Comparison of ENCODE assay signal across 8 cellular contexts in genomic region chr17:30476726-30477082, GRCh38. TPM values are rescaled to one million over a fixed set of nuclear protein-coding genes. Genes with fewer than 3 reads are reported as not detected.
DNase-seq lines count a peak whose midpoint lies in the region; ATAC-seq and TF ChIP-seq lines count a peak whose summit lies in the region.

No MANE protein-coding gene starts in this region.

- H3K4me1 ChIP-seq in mesodermal cell (ENCODE audit: control insufficient read depth, insufficient read depth, low read length, poor library complexity, severe bottlenecking), result no peaks in the 10 kb centered on the region
- peaks cover 16 to 21% (median 18%) of the 10 kb centered on the region in 4 donors for H3K4me1 ChIP-seq in upper lobe of left lung

- DNase-seq in GM12865 (ENCODE audit: low read depth) (no peak), SHP77 treated with DMSO at 0.1 percent for 48 hours (lab: John Stamatoyannopoulos, UW) (peak; percentile 59), coronary artery (ENCODE audit: low spot score) (no peak), upper lobe of left lung (no peak), ecto neural progenitor cell (ENCODE audit: low spot score) (no peak)

- no peak for TF ChIP-seq EP300 in upper lobe of left lung (IDR thresholded peaks at IDR 0.05)

- WGBS in mesodermal cell (ENCODE audit: insufficient coverage in 2 of 2), 2 experiments, result 58 to 63% methylated on average over 6 to 7 of the region's 7 CpGs
- 16 to 25% methylated on average over 7 of the region's 7 CpGs for WGBS in upper lobe of left lung, 2 donors

- TF ChIP-seq CTCF in GM12865 (IDR thresholded peaks at IDR 0.05; ENCODE audit: insufficient read depth, low read depth, low read length, missing control alignments) (no peak), coronary artery (IDR thresholded peaks at IDR 0.05) (no peak), upper lobe of left lung (IDR thresholded peaks at IDR 0.05) (no peak)

- TF ChIP-seq POLR2A in upper lobe of left lung (IDR thresholded peaks at IDR 0.05), result no peak

- peak overlapping the region; percentile 85 for H3K27ac ChIP-seq in coronary artery
- H3K27ac ChIP-seq in mesodermal cell (ENCODE audit: low read depth, low read length, severe bottlenecking), result no peak overlapping the region
- peak overlapping the region; percentile 96 to 99 (median 98) for H3K27ac ChIP-seq in upper lobe of left lung

- H3K36me3 ChIP-seq in mesodermal cell (ENCODE audit: control insufficient read depth, insufficient read depth, low read length), result peaks cover 32% of the 10 kb centered on the region
- H3K36me3 ChIP-seq in upper lobe of left lung, result peaks cover 0 to 23% (median 10%) of the 10 kb centered on the region in 4 donors

- no peaks in the 10 kb centered on the region for H3K27me3 ChIP-seq in upper lobe of left lung

- ATAC-seq in HG02759 (IDR thresholded peaks at IDR 0.05; ENCODE audit: unreplicated experiment), result peak; percentile 9
- ATAC-seq in upper lobe of left lung (ENCODE audit: low FRiP score in 2 of 2), result peak in 1 of 2 donors; percentile 48
- no peak for ATAC-seq in HG03469 (IDR thresholded peaks at IDR 0.05; ENCODE audit: unreplicated experiment)

- no peaks in the 10 kb centered on the region for H3K9me3 ChIP-seq in mesodermal cell (ENCODE audit: control insufficient read depth, low read length)
- no peaks in the 10 kb centered on the region for H3K9me3 ChIP-seq in upper lobe of left lung

- H3K4me3 ChIP-seq in GM12865 (ENCODE audit: low read depth, low read length) (peak overlapping the region; percentile 87), coronary artery (peak overlapping the region; percentile 79), mesodermal cell (ENCODE audit: extremely low read depth, insufficient read depth, low read length, poor library complexity, severe bottlenecking) (peak overlapping the region; percentile 98), upper lobe of left lung (peak overlapping the region in 3 of 4 donors; percentile 80 to 91 (median 82))

RNA-seq across cellular contexts. Expression of gene GOSR1, which starts 0.5 kb away (rescaled TPM):
- polyA plus RNA-seq in mesodermal cell (2013, experiment 1 of 2), result 28.7 TPM
- polyA plus RNA-seq in mesodermal cell (2013, experiment 2 of 2), result 31.1 TPM
- total RNA-seq in upper lobe of left lung, result 10 to 100 TPM; 19.9 to 48.8 (median 37.0) TPM
